In the genomic region with DNA sequence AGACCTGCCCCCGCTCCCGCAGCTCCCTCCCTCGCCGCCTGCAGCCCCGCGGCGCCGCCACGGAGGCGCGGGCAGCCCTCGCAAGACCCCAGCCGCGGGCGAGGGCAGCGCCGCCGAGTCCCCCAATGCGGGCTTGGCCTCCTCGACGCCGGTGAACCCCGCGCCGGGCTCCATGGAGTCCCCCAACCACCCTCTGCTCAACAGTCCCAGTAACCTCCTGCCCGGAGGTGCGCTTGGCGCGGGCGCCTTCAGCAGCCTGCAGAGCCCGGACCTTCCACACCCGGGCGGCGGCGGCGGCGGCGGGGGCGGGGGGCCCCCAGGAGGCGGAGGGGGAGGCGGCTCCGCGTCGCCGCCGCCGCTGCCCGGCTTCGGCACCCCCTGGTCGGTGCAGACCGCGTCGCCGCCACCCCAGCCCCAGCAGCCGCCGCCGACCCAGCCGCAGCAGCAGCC, we compare ENCODE assay signal across 8 cellular contexts. TPM values are rescaled to one million over a fixed set of nuclear protein-coding genes. Genes with fewer than 3 reads are reported as not detected.
A peak's percentile ranks its signal among the peaks of the same experiment; 100 is the strongest.
DNase-seq lines count a peak whose midpoint lies in the region; ATAC-seq and TF ChIP-seq lines count a peak whose summit lies in the region.

No MANE protein-coding gene starts in this region.

- H3K4me1 ChIP-seq in H9 (ENCODE audit: insufficient read depth, low read length) (no peaks in the 10 kb centered on the region; the same call in 1 of the 2 replicates), heart left ventricle (peaks cover 0 to 40% (median 27%) of the 10 kb centered on the region in 12 donors), rectal smooth muscle tissue (ENCODE audit: control insufficient read depth, insufficient read depth, low read length) (peaks cover 10% of the 10 kb centered on the region), vagina (peaks cover 28% of the 10 kb centered on the region)

- H3K27ac ChIP-seq in H9 (ENCODE audit: insufficient read length, low read depth, low read length) (no peak overlapping the region), heart left ventricle (peak overlapping the region; percentile 98 to 100 (median 100)), rectal smooth muscle tissue (ENCODE audit: low read depth, low read length) (peak overlapping the region; percentile 100), vagina (peak overlapping the region; percentile 100)

- peaks cover 19% of the 10 kb centered on the region for H3K27me3 Mint-ChIP-seq in H9 (ENCODE audit: low read depth)
- H3K27me3 Mint-ChIP-seq in activated naive CD4-positive, alpha-beta T cell treated with anti-CD3 and anti-CD28 coated beads for 36 hours (ENCODE audit: low read depth): no peaks in the 10 kb centered on the region

- no peak overlapping the region for H2BK20ac ChIP-seq in H9 (ENCODE audit: low read depth, low read length, poor library complexity, severe bottlenecking)

- H3K4me1 Mint-ChIP-seq in H9: peaks cover 24 to 26% of the 10 kb centered on the region in 2 experiments
- H3K4me1 Mint-ChIP-seq in activated naive CD4-positive, alpha-beta T cell treated with anti-CD3 and anti-CD28 coated beads for 36 hours (ENCODE audit: low read depth): peaks cover 12% of the 10 kb centered on the region

- no peaks in the 10 kb centered on the region; a peak in 1 of 7 replicates for H3K36me3 Mint-ChIP-seq in H9 (ENCODE audit: insufficient read depth in 1 of 3, low read depth in 3 of 3)
- no peaks in the 10 kb centered on the region for H3K36me3 Mint-ChIP-seq in activated naive CD4-positive, alpha-beta T cell treated with anti-CD3 and anti-CD28 coated beads for 36 hours (ENCODE audit: low read depth)

- H4K5ac ChIP-seq in H9 (ENCODE audit: insufficient read length, low read depth, low read length): no peak overlapping the region

- H2AFZ ChIP-seq in H9 (ENCODE audit: low read length): no peak overlapping the region

- peak overlapping the region; percentile 59 to 99 (median 92) for H3K4me3 ChIP-seq in heart left ventricle
- H3K4me3 ChIP-seq in rectal smooth muscle tissue (ENCODE audit: low read length): peak overlapping the region; percentile 93
- peak overlapping the region; percentile 87 to 95 for H3K4me3 ChIP-seq in vagina

- no CpG with 5 or more reads among the region's 58 CpGs for WGBS in H9 (ENCODE audit: extremely low coverage, insufficient read length, low lambda C conversion rate)
- WGBS in heart left ventricle, 4 donors: 0 to 1% (median 0%) methylated on average over 12 to 58 of the region's 58 CpGs

- peaks cover 9% of the 10 kb centered on the region for H3K23me2 ChIP-seq in H9 (ENCODE audit: insufficient read length, low read depth, low read length, poor library complexity, severe bottlenecking)

- DNase-seq in GM10248 (ENCODE audit: extremely low spot score) (peak; percentile 54), H9 (peak; percentile 52), NCI-H774 (lab: John Stamatoyannopoulos, UW) (peak; percentile 30), heart left ventricle (peak; percentile 52 to 86 (median 59)), vagina (ENCODE audit: extremely low spot score in 2 of 2) (no peak), SW 1271 (lab: John Stamatoyannopoulos, UW) (no peak)
- peak; percentile 65 for DNase-seq in activated naive CD4-positive, alpha-beta T cell treated with anti-CD3 and anti-CD28 coated beads for 36 hours

- H3K36me3 ChIP-seq in heart left ventricle: peaks cover 0 to 15% (median 12%) of the 10 kb centered on the region in 9 donors
- H3K36me3 ChIP-seq in rectal smooth muscle tissue (ENCODE audit: control insufficient read depth, insufficient read depth, low read length): no peaks in the 10 kb centered on the region
- H3K36me3 ChIP-seq in vagina: peaks cover 0 to 6% of the 10 kb centered on the region in 2 donors

- H3K14ac ChIP-seq in H9 (ENCODE audit: insufficient read depth, low read length): no peak overlapping the region

- H3K9ac ChIP-seq in H9 (ENCODE audit: extremely low read depth, insufficient read length, low read length) (no peak overlapping the region), rectal smooth muscle tissue (ENCODE audit: low read length) (peak overlapping the region; percentile 91)

- CTCF ChIA-PET in GM10248 (lab: Yijun Ruan, JAX): interaction anchor here (0.8 to 1.6 kb wide), 3 partner anchors 8 to 25 kb away, joined by 3 to 7 read pairs (median 3); no protein-coding TSS in a partner anchor
- CTCF ChIA-PET in activated naive CD4-positive, alpha-beta T cell treated with anti-CD3 and anti-CD28 coated beads for 36 hours (lab: Charles Lee): no interaction called here

- intact Hi-C loops in activated naive CD4-positive, alpha-beta T cell treated with anti-CD3 and anti-CD28 coated beads for 36 hours (cut with micrococcal nuclease): loop anchor here (2.0 to 5.0 kb wide), 12 partner anchors 79 to 1476 kb away; partner anchors contain the start of gene TAPT1
- intact Hi-C loops in heart left ventricle (cut with DNase I): loop anchor here in 8 of 10 donors (2.0 to 10.0 kb wide), 13 partner anchors 87 to 651 kb away; partner anchors contain the start of genes CC2D2A (in 1 of the 8) and FBXL5 (in 1 of the 8)
- intact Hi-C loops in vagina (cut with DNase I): loop anchor here (5.0 to 10.0 kb wide), 3 partner anchors 649 to 1351 kb away; partner anchors contain the start of gene TAPT1

- no peaks in the 10 kb centered on the region for H4K20me1 ChIP-seq in H9 (ENCODE audit: control insufficient read depth, insufficient read depth, insufficient read length)

- no peak overlapping the region for H2BK120ac ChIP-seq in H9 (ENCODE audit: low read depth, low read length, poor library complexity, severe bottlenecking)

- no peak overlapping the region for H4K91ac ChIP-seq in H9 (ENCODE audit: insufficient read length, low read depth, low read length)

- H4K8ac ChIP-seq in H9 (replicated peaks; ENCODE audit: insufficient read length, low read depth, low read length): no peak overlapping the region

- H3K27ac Mint-ChIP-seq in H9: no peak overlapping the region
- H3K27ac Mint-ChIP-seq in activated naive CD4-positive, alpha-beta T cell treated with anti-CD3 and anti-CD28 coated beads for 36 hours: peak overlapping the region; percentile 77

- H3K18ac ChIP-seq in H9 (ENCODE audit: insufficient read length, low read depth, low read length): no peak overlapping the region

- H2BK15ac ChIP-seq in H9 (ENCODE audit: low read depth, low read length): no peak overlapping the region

- H3K79me1 ChIP-seq in H9 (ENCODE audit: insufficient read depth, low read depth, low read length, poor library complexity, severe bottlenecking): no peaks in the 10 kb centered on the region

- no peak overlapping the region for H2BK5ac ChIP-seq in H9 (ENCODE audit: insufficient read length, low read length)

- H3K79me2 ChIP-seq in H9 (ENCODE audit: insufficient read depth, low read length): no peaks in the 10 kb centered on the region

- POLR2A ChIA-PET in GM10248 (lab: Yijun Ruan, JAX): no interaction called here

- H3K9me3 ChIP-seq in H9 (ENCODE audit: control insufficient read depth, low read depth, low read length) (no peaks in the 10 kb centered on the region), heart left ventricle (no peaks in the 10 kb centered on the region), vagina (no peaks in the 10 kb centered on the region)

- H3K23ac ChIP-seq in H9 (ENCODE audit: insufficient read length, low read depth, low read length): no peak overlapping the region

- H3K56ac ChIP-seq in H9 (ENCODE audit: insufficient read length, low read depth, low read length): no peak overlapping the region

- H3K4me3 Mint-ChIP-seq in H9: peak overlapping the region; percentile 76 to 87
- H3K4me3 Mint-ChIP-seq in activated naive CD4-positive, alpha-beta T cell treated with anti-CD3 and anti-CD28 coated beads for 36 hours: peak overlapping the region; percentile 88

- TF ChIP-seq CTCF in GM10248 (IDR thresholded peaks at IDR 0.05; ENCODE audit: control extremely low read depth, extremely low read depth, low read depth, missing control alignments) (no peak), H9 (conservative IDR thresholded peaks at IDR 0.05) (no peak), heart left ventricle (IDR thresholded peaks at IDR 0.05) (no peak), vagina (IDR thresholded peaks at IDR 0.05) (no peak)

- H3K9me3 Mint-ChIP-seq in H9: no peaks in the 10 kb centered on the region
- no peaks in the 10 kb centered on the region for H3K9me3 Mint-ChIP-seq in activated naive CD4-positive, alpha-beta T cell treated with anti-CD3 and anti-CD28 coated beads for 36 hours

- H3T11ph ChIP-seq in H9 (ENCODE audit: low read length): no peak overlapping the region

- H2AK5ac ChIP-seq in H9 (ENCODE audit: insufficient read length, low read length): no peak overlapping the region

- TF ChIP-seq POLR2A in heart left ventricle (IDR thresholded peaks at IDR 0.05) (no peak), vagina (IDR thresholded peaks at IDR 0.05) (no peak)

- H3K4ac ChIP-seq in H9 (ENCODE audit: low read depth, low read length): no peak overlapping the region

- no peaks in the 10 kb centered on the region; the same call in 1 of the 2 replicates for H3K27me3 ChIP-seq in H9 (ENCODE audit: insufficient read depth, low read length)
- no peaks in the 10 kb centered on the region for H3K27me3 ChIP-seq in heart left ventricle
- no peaks in the 10 kb centered on the region for H3K27me3 ChIP-seq in rectal smooth muscle tissue (ENCODE audit: control insufficient read depth, insufficient read depth, low read length)
- H3K27me3 ChIP-seq in vagina: no peaks in the 10 kb centered on the region

- peak overlapping the region; percentile 84 for H3K4me2 ChIP-seq in H9 (ENCODE audit: insufficient read depth, insufficient read length, low read length)

- H2BK12ac ChIP-seq in H9 (ENCODE audit: insufficient read length, low read depth, low read length): no peak overlapping the region

- ATAC-seq in heart left ventricle: peak in 2 of 4 donors; percentile 1 to 3

RNA-seq across cellular contexts. Expression of gene CPEB2, which starts 1.2 kb away (rescaled TPM):
- total RNA-seq in H9 (2021) (1.6 and 1.8 TPM in 2 replicates), heart left ventricle (10 to 100 TPM; 11.5 to 26.1 (median 20.3) TPM), vagina (40.0 TPM)
- 1 to 10 TPM; 4.4 to 5.4 TPM for total RNA-seq in activated naive CD4-positive, alpha-beta T cell treated with anti-CD3 and anti-CD28 coated beads for 36 hours
- 1 to 10 TPM; 4.2 to 4.4 TPM for polyA plus RNA-seq in heart left ventricle

Comparison
In these comparisons a context has a peak if more than half of its experiments do, and no peak if none do; other contexts are left out.
1. DNase-seq: peak in GM10248 (single experiment), H9 (single experiment), NCI-H774 (single experiment), activated naive CD4-positive, alpha-beta T cell treated with anti-CD3 and anti-CD28 coated beads for 36 hours (single experiment) and heart left ventricle (5 of 5); none in vagina (0 of 2) and SW 1271 (0 of 2).
2. Peak in every context shown above with its lines, with median percentiles within 50 percentile points of each other: H3K4me3 ChIP-seq.